Comparison of ENCODE assay signal across 11 cellular contexts in genomic region chr10:78543749-78544446, GRCh38.
DNase-seq lines count a peak whose midpoint lies in the region; ATAC-seq and TF ChIP-seq lines count a peak whose summit lies in the region.
"Had no signal": no experiment of that assay in that cellular context is flagged by ENCODE, and none has a peak within 500 bp of the region (broad histone marks: within the 10 kb centered on the region; RNA-seq: fewer than 3 reads in every experiment).

No MANE protein-coding gene starts in this region.

- POLR2A ChIA-PET in RWPE1 (lab: Yijun Ruan, JAX; ENCODE audit: low non-redundant PET): no interaction called here

- no peaks in the 10 kb centered on the region; the same call in 1 of the 3 replicates for H3K9me3 Mint-ChIP-seq in GM23338
- H3K9me3 Mint-ChIP-seq in glutamatergic neuron (ENCODE audit: unreplicated experiment): peaks cover 3% of the 10 kb centered on the region

- H3K27me3 ChIP-seq in GM23338 (ENCODE audit: insufficient read depth) (no peaks in the 10 kb centered on the region), gastrocnemius medialis (no peaks in the 10 kb centered on the region)

- H3F3A ChIP-seq in GM23338 (replicated peaks; ENCODE audit: low read depth): no peaks in the 10 kb centered on the region

- H3K4me3 Mint-ChIP-seq in GM23338: no peak overlapping the region
- no peak overlapping the region for H3K4me3 Mint-ChIP-seq in glutamatergic neuron (ENCODE audit: unreplicated experiment)
- H3K4me3 Mint-ChIP-seq: naive thymus-derived CD8-positive, alpha-beta T cell had no signal

- H3K27ac ChIP-seq in GM23338 (ENCODE audit: low read depth) (no peak overlapping the region), caudate nucleus (ENCODE audit: low read depth, low read length) (no peak overlapping the region), gastrocnemius medialis (peak overlapping the region; percentile 23 to 47 (median 36)), RWPE1 (no peak overlapping the region)

- H3K36me3 Mint-ChIP-seq in GM23338 (ENCODE audit: low read depth): no peaks in the 10 kb centered on the region
- H3K36me3 Mint-ChIP-seq in glutamatergic neuron (ENCODE audit: unreplicated experiment): peaks cover 3% of the 10 kb centered on the region
- H3K36me3 Mint-ChIP-seq: naive thymus-derived CD8-positive, alpha-beta T cell had no signal

- in situ Hi-C loops in gastrocnemius medialis (cut with MboI; ENCODE audit: low sequenced_read_pairs in 4 of 4): no loop called here

- WGBS in lower leg skin, 2 donors: 48 to 52% methylated on average over 11 of the region's 11 CpGs

- CTCF ChIA-PET in RWPE1 (lab: Yijun Ruan, JAX): interaction anchor here (0.5 to 0.7 kb wide), 3 partner anchors 240 to 651 kb away, joined by 3 to 4 read pairs (median 3); no protein-coding TSS in a partner anchor

- no peaks in the 10 kb centered on the region for H3K9me3 ChIP-seq in gastrocnemius medialis

- H3K9me2 ChIP-seq in GM23338 (ENCODE audit: insufficient read depth): peaks cover 8% of the 10 kb centered on the region; the same call in 1 of the 2 replicates

- no peak for DNase-seq in GM23338 (ENCODE audit: low spot score)
- peak in 42 of 61 donors; percentile 11 to 84 (median 38) for DNase-seq in caudate nucleus (lab: John Stamatoyannopoulos, UW)
- DNase-seq in lower leg skin (ENCODE audit: low spot score in 2 of 2): peak; percentile 82 to 95
- peak; percentile 48 to 79 for DNase-seq in gastrocnemius medialis
- no peak for DNase-seq in glutamatergic neuron
- DNase-seq in RWPE1 (ENCODE audit: low spot score): no peak
- DNase-seq in cortex of kidney (lab: John Stamatoyannopoulos, UW): no peak
- DNase-seq: naive thymus-derived CD8-positive, alpha-beta T cell; NCI-H1694 treated with DMSO at 0.1 percent for 48 hours had no signal

- H3K4me2 ChIP-seq in GM23338: no peak overlapping the region

- no peak for TF ChIP-seq POLR2A in lower leg skin (IDR thresholded peaks at IDR 0.05)
- no peak for TF ChIP-seq POLR2A in gastrocnemius medialis (IDR thresholded peaks at IDR 0.05)

- ATAC-seq in GM23338: peak; percentile 81
- peak; percentile 85 for ATAC-seq in gastrocnemius medialis
- no peak for ATAC-seq in HG02588 (IDR thresholded peaks at IDR 0.05; ENCODE audit: unreplicated experiment)
- ATAC-seq: GM12878; naive thymus-derived CD8-positive, alpha-beta T cell had no signal

- H2AFZ ChIP-seq in GM23338: peak overlapping the region; percentile 52

- no peaks in the 10 kb centered on the region for H4K20me1 ChIP-seq in GM23338 (replicated peaks; ENCODE audit: insufficient read depth)

- no peaks in the 10 kb centered on the region for H3K36me3 ChIP-seq in GM23338 (ENCODE audit: insufficient read depth)
- H3K36me3 ChIP-seq in gastrocnemius medialis: no peaks in the 10 kb centered on the region

- H3K27ac Mint-ChIP-seq in GM23338 (no peak overlapping the region), glutamatergic neuron (ENCODE audit: unreplicated experiment) (no peak overlapping the region)
- H3K27ac Mint-ChIP-seq: naive thymus-derived CD8-positive, alpha-beta T cell had no signal

- TF ChIP-seq CTCF in GM23338 (conservative IDR thresholded peaks at IDR 0.05; ENCODE audit: low read depth in 2 of 2) (no peak), lower leg skin (IDR thresholded peaks at IDR 0.05) (no peak), gastrocnemius medialis (IDR thresholded peaks at IDR 0.05 in 4 of 5, conservative IDR thresholded peaks at IDR 0.05 in 1 of 5) (no peak), glutamatergic neuron (IDR thresholded peaks at IDR 0.05; ENCODE audit: partially characterized antibody, unreplicated experiment) (no peak), RWPE1 (conservative IDR thresholded peaks at IDR 0.05; ENCODE audit: low read depth) (no peak)

- H3K4me1 Mint-ChIP-seq in GM23338 (peaks cover 8% of the 10 kb centered on the region; the same call in 2 of the 3 replicates), glutamatergic neuron (ENCODE audit: low read depth, unreplicated experiment) (no peaks in the 10 kb centered on the region)

- no peak overlapping the region for H3K4me3 ChIP-seq in GM23338
- H3K4me3 ChIP-seq in lower leg skin (ENCODE audit: low read depth, poor library complexity, severe bottlenecking): no peak overlapping the region
- H3K4me3 ChIP-seq in gastrocnemius medialis: no peak overlapping the region
- H3K4me3 ChIP-seq: GM12878 had no signal

- no peaks in the 10 kb centered on the region for H3K79me2 ChIP-seq in GM23338 (replicated peaks; ENCODE audit: insufficient read depth)

- intact Hi-C loops in lower leg skin (cut with DNase I; ENCODE audit: low total_unique reads): no loop called here
- intact Hi-C loops in gastrocnemius medialis (cut with DNase I; ENCODE audit: low total_unique reads): no loop called here

- H3K4me1 ChIP-seq in GM23338 (ENCODE audit: insufficient read depth) (no peaks in the 10 kb centered on the region), gastrocnemius medialis (peaks cover 13 to 14% of the 10 kb centered on the region in 2 donors)

- peaks cover 8% of the 10 kb centered on the region for H3K27me3 Mint-ChIP-seq in GM23338 (ENCODE audit: insufficient read depth, low read depth, poor library complexity)
- peaks cover 3% of the 10 kb centered on the region for H3K27me3 Mint-ChIP-seq in glutamatergic neuron (ENCODE audit: unreplicated experiment)

TF ChIP-seq in GM23338, 12 proteins besides CTCF, POLR2A, EP300 and RAD21 (continues in another document):
- TF ChIP-seq ZNF462 (CRISPR knock-in tag; IDR thresholded peaks at IDR 0.05) (no peak), CREB1 (CRISPR knock-in tag; IDR thresholded peaks at IDR 0.05; ENCODE audit: low read depth) (no peak), ZNF114 (CRISPR knock-in tag; IDR thresholded peaks at IDR 0.05) (no peak)

Comparison
In these comparisons a context has a peak if more than half of its experiments do, and no peak if none do; other contexts are left out.
1. DNase-seq: peak in caudate nucleus (42 of 61), lower leg skin (2 of 2) and gastrocnemius medialis (2 of 2); none in GM23338 (single experiment), glutamatergic neuron (single experiment), RWPE1 (single experiment) and cortex of kidney (single experiment).
2. H3K27ac ChIP-seq: peak in gastrocnemius medialis (4 of 4); none in GM23338 (single experiment), caudate nucleus (single experiment) and RWPE1 (single experiment).